Comparison of ENCODE assay signal across 8 cellular contexts in genomic region chr1:109792056-109792831, GRCh38.
A peak's percentile ranks its signal among the peaks of the same experiment; 100 is the strongest.
DNase-seq lines count a peak whose midpoint lies in the region; ATAC-seq lines count a peak whose summit lies in the region.

No MANE protein-coding gene starts in this region.

- no peaks in the 10 kb centered on the region for H3K9me3 Mint-ChIP-seq in T-helper 2 cell treated with Interferon-gamma antibody and Interleukin-4, amounts not matched to agents 5 μg/mL and 100 μg/mL, for 36 hours
- no peaks in the 10 kb centered on the region for H3K9me3 Mint-ChIP-seq in central memory CD8-positive, alpha-beta T cell

- no peaks in the 10 kb centered on the region for H3K27me3 Mint-ChIP-seq in T-helper 2 cell treated with Interferon-gamma antibody and Interleukin-4, amounts not matched to agents 5 μg/mL and 100 μg/mL, for 36 hours (ENCODE audit: low read depth)
- H3K27me3 Mint-ChIP-seq in central memory CD8-positive, alpha-beta T cell: no peaks in the 10 kb centered on the region

- no peaks in the 10 kb centered on the region for H3K9me3 ChIP-seq in subcutaneous abdominal adipose tissue (ENCODE audit: control insufficient read depth in 5 of 5, low read length in 5 of 5)

- no peak for ATAC-seq in central memory CD8-positive, alpha-beta T cell (replicated peaks; ENCODE audit: extremely low read depth, poor library complexity, severe bottlenecking)

- peaks cover 26 to 66% (median 52%) of the 10 kb centered on the region in 5 donors for H3K4me1 ChIP-seq in subcutaneous abdominal adipose tissue (ENCODE audit: control insufficient read depth in 5 of 5, insufficient read depth in 5 of 5, low read length in 5 of 5)

- H3K27ac Mint-ChIP-seq in T-helper 2 cell treated with Interferon-gamma antibody and Interleukin-4, amounts not matched to agents 5 μg/mL and 100 μg/mL, for 36 hours: peak overlapping the region; percentile 93
- H3K27ac Mint-ChIP-seq in central memory CD8-positive, alpha-beta T cell (ENCODE audit: low read depth): peak overlapping the region; percentile 86

- no peak for DNase-seq in T-helper 2 cell treated with Interferon-gamma antibody and Interleukin-4, amounts not matched to agents 5 μg/mL and 100 μg/mL, for 36 hours (ENCODE audit: low spot score)
- DNase-seq in T-helper 2 cell (no peak), NCI-H748 treated with DMSO at 0.1 percent for 48 hours (lab: John Stamatoyannopoulos, UW) (peak; percentile 43), kidney glomerular epithelial cell (lab: John Stamatoyannopoulos, UW) (peak; percentile 94), cortex of kidney (lab: John Stamatoyannopoulos, UW) (no peak), cerebellar nuclear complex (lab: John Stamatoyannopoulos, UW) (no peak)
- no peak for DNase-seq in central memory CD8-positive, alpha-beta T cell (ENCODE audit: low spot score in 2 of 2)

- H3K4me1 Mint-ChIP-seq in T-helper 2 cell treated with Interferon-gamma antibody and Interleukin-4, amounts not matched to agents 5 μg/mL and 100 μg/mL, for 36 hours (ENCODE audit: low read depth): peaks cover 57% of the 10 kb centered on the region
- H3K4me1 Mint-ChIP-seq in central memory CD8-positive, alpha-beta T cell: peaks cover 50% of the 10 kb centered on the region

- H3K4me3 Mint-ChIP-seq in T-helper 2 cell treated with Interferon-gamma antibody and Interleukin-4, amounts not matched to agents 5 μg/mL and 100 μg/mL, for 36 hours: no peak overlapping the region
- no peak overlapping the region for H3K4me3 Mint-ChIP-seq in central memory CD8-positive, alpha-beta T cell

- peaks cover 2% of the 10 kb centered on the region for H3K36me3 Mint-ChIP-seq in T-helper 2 cell treated with Interferon-gamma antibody and Interleukin-4, amounts not matched to agents 5 μg/mL and 100 μg/mL, for 36 hours (ENCODE audit: low read depth)
- H3K36me3 Mint-ChIP-seq in central memory CD8-positive, alpha-beta T cell (ENCODE audit: insufficient read depth): peaks cover 5% of the 10 kb centered on the region

- no peaks in the 10 kb centered on the region for H3K36me3 ChIP-seq in subcutaneous abdominal adipose tissue (ENCODE audit: control insufficient read depth in 5 of 5, insufficient read depth in 5 of 5, low read length in 5 of 5)

- H3K27ac ChIP-seq in subcutaneous abdominal adipose tissue (ENCODE audit: low read depth, low read length): peak overlapping the region; percentile 74

- H3K4me3 ChIP-seq in subcutaneous abdominal adipose tissue (ENCODE audit: low read depth in 1 of 5, low read length in 5 of 5): no peak overlapping the region

- no peaks in the 10 kb centered on the region for H3K27me3 ChIP-seq in subcutaneous abdominal adipose tissue (ENCODE audit: control insufficient read depth in 5 of 5, insufficient read depth in 4 of 5, low read length in 5 of 5)

- peak overlapping the region in 1 of 5 donors; percentile 17 for H3K9ac ChIP-seq in subcutaneous abdominal adipose tissue (ENCODE audit: low read length in 5 of 5)

Comparison
In these comparisons a context has a peak if more than half of its experiments do, and no peak if none do; other contexts are left out.
1. DNase-seq: peak in NCI-H748 treated with DMSO at 0.1 percent for 48 hours (single experiment) and kidney glomerular epithelial cell (single experiment); none in T-helper 2 cell treated with Interferon-gamma antibody and Interleukin-4, amounts not matched to agents 5 μg/mL and 100 μg/mL, for 36 hours (single experiment), T-helper 2 cell (0 of 5), central memory CD8-positive, alpha-beta T cell (0 of 2), cortex of kidney (single experiment) and cerebellar nuclear complex (0 of 2).